ENCODE assay signal across 1 cellular context in the genomic region with DNA sequence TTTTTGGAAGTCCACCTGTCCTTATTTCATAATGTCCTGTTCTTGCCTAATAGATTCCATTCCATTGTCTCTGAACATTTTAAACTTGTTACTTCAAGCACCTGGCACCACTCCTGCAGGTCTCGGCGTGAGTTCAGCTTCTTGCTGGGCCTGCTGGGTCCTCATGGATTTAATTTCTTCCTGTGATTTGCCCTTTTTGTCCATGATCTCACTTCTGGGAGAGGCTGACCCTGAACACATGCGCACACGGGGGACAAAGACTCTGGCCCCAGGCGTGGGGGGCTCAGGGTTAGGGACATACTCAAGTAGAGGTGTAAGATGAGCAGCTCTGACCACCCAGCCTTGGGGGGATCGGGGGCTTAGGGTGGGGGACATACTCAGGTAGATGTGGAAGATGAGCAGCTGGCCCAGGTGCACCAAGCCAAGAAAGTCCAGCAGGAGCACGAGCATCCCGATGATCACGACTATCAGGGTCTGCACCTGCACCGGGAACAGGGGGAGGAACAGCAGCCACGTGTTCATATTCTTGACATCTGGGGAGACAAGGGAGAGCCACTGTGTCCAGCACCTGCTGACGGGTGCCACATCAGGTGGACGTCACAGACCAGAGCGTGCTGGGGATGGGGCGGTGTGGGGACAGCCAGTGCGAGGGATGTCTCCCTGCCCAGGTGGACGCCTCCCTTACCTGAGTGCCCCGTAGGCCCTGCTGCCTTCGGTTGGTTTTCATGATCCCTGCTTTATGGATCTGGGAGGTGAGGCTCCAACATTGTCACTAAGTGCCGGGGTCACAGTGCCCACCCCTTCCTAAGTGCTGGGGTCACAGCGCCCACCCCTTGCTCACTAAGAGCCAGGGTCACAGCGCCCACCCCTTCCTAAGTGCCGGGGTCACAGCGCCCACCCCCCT. TPM values are rescaled to one million over a fixed set of nuclear protein-coding genes. Genes with fewer than 3 reads are reported as not detected.
"Had no signal": no experiment of that assay in that cellular context is flagged by ENCODE, and none has a peak within 500 bp of the region (broad histone marks: within the 10 kb centered on the region; RNA-seq: fewer than 3 reads in every experiment).

No MANE protein-coding gene starts in this region.

RNA-seq across cellular contexts. Expression of a gene that starts 55.8 kb away (rescaled TPM):
- total RNA-seq: RPMI7951 had no signal
